Comparison of ENCODE assay signal across 22 cellular contexts in the genomic region with DNA sequence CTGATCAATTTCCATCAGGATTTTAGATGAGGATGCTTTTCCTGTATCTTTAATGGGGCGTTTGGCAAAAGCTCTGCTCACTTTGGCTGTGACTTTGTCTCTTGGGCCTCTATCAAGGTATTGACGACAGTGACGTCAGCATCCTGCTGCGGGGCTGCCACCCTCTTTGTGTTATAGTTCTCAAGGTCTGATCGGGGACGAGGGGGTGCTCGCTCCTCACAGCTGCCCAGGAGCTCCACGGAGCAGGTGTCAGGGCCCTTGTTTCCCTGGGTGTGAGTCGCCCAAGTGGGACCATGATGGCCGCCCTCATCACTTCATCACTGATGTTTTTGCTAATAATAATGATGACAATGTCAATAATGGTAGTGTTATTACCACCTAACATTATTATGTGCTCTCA.
"Had no signal": no experiment of that assay in that cellular context is flagged by ENCODE, and none has a peak within 500 bp of the region (broad histone marks: within the 10 kb centered on the region; RNA-seq: fewer than 3 reads in every experiment).

No MANE protein-coding gene starts in this region.

- H3K27me3 ChIP-seq: brain microvascular endothelial cell, neural progenitor cell, right atrium auricular region, tibial nerve had no signal

- H3K36me3 ChIP-seq: brain microvascular endothelial cell, left ventricle myocardium inferior, neural progenitor cell, right atrium auricular region, tibial nerve had no signal

- H3K9me3 ChIP-seq: left ventricle myocardium inferior, right atrium auricular region, tibial nerve had no signal

- H3K4me1 ChIP-seq: parathyroid adenoma had no signal

- H3K9ac ChIP-seq: neural progenitor cell, parathyroid adenoma had no signal

- H2AFZ ChIP-seq: neural progenitor cell, parathyroid adenoma had no signal

- ATAC-seq: natural killer cell, WTC11 had no signal

- H3K27ac Mint-ChIP-seq: activated naive CD4-positive, alpha-beta T cell treated with anti-CD3 and anti-CD28 coated beads for 36 hours; neural progenitor cell; WTC11 had no signal

- DNase-seq: activated CD4-positive, alpha-beta T cell treated with anti-CD3 and anti-CD28 coated beads, Interleukin-2, amount 50 U/mL, for 1 hour; activated effector memory CD4-positive, alpha-beta T cell treated with anti-CD3 and anti-CD28 coated beads, Interleukin-2, amount 50 U/mL, for 16 hours; activated naive CD4-positive, alpha-beta T cell treated with anti-CD3 and anti-CD28 coated beads for 36 hours; activated naive CD8-positive, alpha-beta T cell treated with anti-CD3 and anti-CD28 coated beads, Interleukin-2, amount 10 ng/mL, durations not matched to agents 7 days and 5 days; activated T-cell treated with anti-CD3 and anti-CD28 coated beads for 4 hours; amniotic stem cell; brain microvascular endothelial cell; islet precursor cell; left ventricle myocardium inferior; mesendoderm; natural killer cell; occipital lobe; stimulated activated naive CD4-positive, alpha-beta T cell treated with Interleukin-2 at 50 U/mL for 16 hours; T-helper 2 cell had no signal

- H3K4me3 ChIP-seq: left ventricle myocardium inferior, lung, neural progenitor cell, right atrium auricular region, tibial nerve had no signal

- H3K9me3 Mint-ChIP-seq: activated naive CD4-positive, alpha-beta T cell treated with anti-CD3 and anti-CD28 coated beads for 36 hours; activated naive CD8-positive, alpha-beta T cell treated with anti-CD3 and anti-CD28 coated beads, Interleukin-2, amount 10 ng/mL, durations not matched to agents 7 days and 5 days; natural killer cell; neural progenitor cell had no signal

- H3K4me2 ChIP-seq: neural progenitor cell had no signal

- H3K27ac ChIP-seq: left ventricle myocardium inferior, neural progenitor cell, parathyroid adenoma, right atrium auricular region, tibial nerve had no signal

- H3K36me3 Mint-ChIP-seq: natural killer cell had no signal

- FAIRE-seq: astrocyte, frontal cortex had no signal

- H3K27me3 Mint-ChIP-seq: activated naive CD8-positive, alpha-beta T cell treated with anti-CD3 and anti-CD28 coated beads, Interleukin-2, amount 10 ng/mL, durations not matched to agents 7 days and 5 days had no signal

- H3K4me3 Mint-ChIP-seq: activated naive CD4-positive, alpha-beta T cell treated with anti-CD3 and anti-CD28 coated beads for 36 hours; activated naive CD8-positive, alpha-beta T cell treated with anti-CD3 and anti-CD28 coated beads, Interleukin-2, amount 10 ng/mL, durations not matched to agents 7 days and 5 days; natural killer cell; neural progenitor cell; WTC11 had no signal
